In the genomic region with DNA sequence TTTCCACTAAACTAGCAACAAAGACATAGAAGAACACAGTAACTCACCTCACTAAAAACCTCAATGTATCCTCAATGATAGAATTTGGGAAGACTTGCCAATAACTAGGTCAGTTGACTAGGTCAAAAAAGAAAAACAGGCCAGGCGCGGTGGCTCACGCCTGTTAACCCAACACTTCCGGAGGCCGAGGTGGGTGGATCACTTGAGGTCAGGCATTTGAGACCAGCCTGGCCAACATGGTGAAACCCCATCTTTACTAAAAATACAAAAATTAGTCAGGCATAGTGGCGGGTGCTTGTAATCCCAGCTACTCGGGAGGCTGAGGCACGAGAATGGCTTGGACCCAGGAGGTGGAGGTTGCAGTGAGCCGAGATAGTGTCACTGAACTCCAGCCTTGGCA, we compare ENCODE assay signal across 1 cellular context.
TF ChIP-seq lines count a peak whose summit lies in the region.

No MANE protein-coding gene starts in this region.

TF ChIP-seq in GM12878, 131 proteins besides CTCF, POLR2A, EP300 and RAD21:
- TF ChIP-seq IKZF2 (IDR thresholded peaks at IDR 0.05) (peak in 1 of 2 experiments; percentile 15; a peak in 2 of 4 replicates), GATAD2B (conservative IDR thresholded peaks at IDR 0.05; ENCODE audit: low read depth) (0 out of 2 replicates have a peak, but pooled peaks have one; percentile 24), JUNB (IDR thresholded peaks at IDR 0.05) (peak; percentile 10; the same call in 1 of the 2 replicates), IKZF1 (conservative IDR thresholded peaks at IDR 0.05) (peak; percentile 35; the same call in 1 of the 2 replicates), NR2F1 (conservative IDR thresholded peaks at IDR 0.05) (peak; percentile 51; the same call in 1 of the 2 replicates), MEF2B (IDR thresholded peaks at IDR 0.05; ENCODE audit: partially characterized antibody, poor library complexity, severe bottlenecking) (peak; percentile 37), BHLHE40 (IDR thresholded peaks at IDR 0.05; ENCODE audit: borderline replicate concordance in 1 of 2, low read depth in 2 of 2, low read length in 1 of 2) (peak in 1 of 2 experiments; percentile 63; a peak in 2 of 4 replicates), ATF7 (IDR thresholded peaks at IDR 0.05; ENCODE audit: low read depth) (0 out of 2 replicates have a peak, but pooled peaks have one; percentile 11), RUNX3 (IDR thresholded peaks at IDR 0.05; ENCODE audit: low read length) (peak; percentile 53), MTA2 (IDR thresholded peaks at IDR 0.05; ENCODE audit: low read depth) (peak; percentile 47; the same call in 1 of the 2 replicates)
- TF ChIP-seq, protein P1, sequence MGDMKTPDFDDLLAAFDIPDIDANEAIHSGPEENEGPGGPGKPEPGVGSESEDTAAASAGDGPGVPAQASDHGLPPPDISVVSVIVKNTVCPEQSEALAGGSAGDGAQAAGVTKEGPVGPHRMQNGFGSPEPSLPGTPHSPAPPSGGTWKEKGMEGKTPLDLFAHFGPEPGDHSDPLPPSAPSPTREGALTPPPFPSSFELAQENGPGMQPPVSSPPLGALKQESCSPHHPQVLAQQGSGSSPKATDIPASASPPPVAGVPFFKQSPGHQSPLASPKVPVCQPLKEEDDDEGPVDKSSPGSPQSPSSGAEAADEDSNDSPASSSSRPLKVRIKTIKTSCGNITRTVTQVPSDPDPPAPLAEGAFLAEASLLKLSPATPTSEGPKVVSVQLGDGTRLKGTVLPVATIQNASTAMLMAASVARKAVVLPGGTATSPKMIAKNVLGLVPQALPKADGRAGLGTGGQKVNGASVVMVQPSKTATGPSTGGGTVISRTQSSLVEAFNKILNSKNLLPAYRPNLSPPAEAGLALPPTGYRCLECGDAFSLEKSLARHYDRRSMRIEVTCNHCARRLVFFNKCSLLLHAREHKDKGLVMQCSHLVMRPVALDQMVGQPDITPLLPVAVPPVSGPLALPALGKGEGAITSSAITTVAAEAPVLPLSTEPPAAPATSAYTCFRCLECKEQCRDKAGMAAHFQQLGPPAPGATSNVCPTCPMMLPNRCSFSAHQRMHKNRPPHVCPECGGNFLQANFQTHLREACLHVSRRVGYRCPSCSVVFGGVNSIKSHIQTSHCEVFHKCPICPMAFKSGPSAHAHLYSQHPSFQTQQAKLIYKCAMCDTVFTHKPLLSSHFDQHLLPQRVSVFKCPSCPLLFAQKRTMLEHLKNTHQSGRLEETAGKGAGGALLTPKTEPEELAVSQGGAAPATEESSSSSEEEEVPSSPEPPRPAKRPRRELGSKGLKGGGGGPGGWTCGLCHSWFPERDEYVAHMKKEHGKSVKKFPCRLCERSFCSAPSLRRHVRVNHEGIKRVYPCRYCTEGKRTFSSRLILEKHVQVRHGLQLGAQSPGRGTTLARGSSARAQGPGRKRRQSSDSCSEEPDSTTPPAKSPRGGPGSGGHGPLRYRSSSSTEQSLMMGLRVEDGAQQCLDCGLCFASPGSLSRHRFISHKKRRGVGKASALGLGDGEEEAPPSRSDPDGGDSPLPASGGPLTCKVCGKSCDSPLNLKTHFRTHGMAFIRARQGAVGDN (IDR thresholded peaks at IDR 0.05) = peak; percentile 80
- TF ChIP-seq, protein P2, sequence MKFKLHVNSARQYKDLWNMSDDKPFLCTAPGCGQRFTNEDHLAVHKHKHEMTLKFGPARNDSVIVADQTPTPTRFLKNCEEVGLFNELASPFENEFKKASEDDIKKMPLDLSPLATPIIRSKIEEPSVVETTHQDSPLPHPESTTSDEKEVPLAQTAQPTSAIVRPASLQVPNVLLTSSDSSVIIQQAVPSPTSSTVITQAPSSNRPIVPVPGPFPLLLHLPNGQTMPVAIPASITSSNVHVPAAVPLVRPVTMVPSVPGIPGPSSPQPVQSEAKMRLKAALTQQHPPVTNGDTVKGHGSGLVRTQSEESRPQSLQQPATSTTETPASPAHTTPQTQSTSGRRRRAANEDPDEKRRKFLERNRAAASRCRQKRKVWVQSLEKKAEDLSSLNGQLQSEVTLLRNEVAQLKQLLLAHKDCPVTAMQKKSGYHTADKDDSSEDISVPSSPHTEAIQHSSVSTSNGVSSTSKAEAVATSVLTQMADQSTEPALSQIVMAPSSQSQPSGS (IDR thresholded peaks at IDR 0.05; ENCODE audit: low read length) = peak; percentile 35; the same call in 1 of the 2 replicates
- TF ChIP-seq, protein P3, sequence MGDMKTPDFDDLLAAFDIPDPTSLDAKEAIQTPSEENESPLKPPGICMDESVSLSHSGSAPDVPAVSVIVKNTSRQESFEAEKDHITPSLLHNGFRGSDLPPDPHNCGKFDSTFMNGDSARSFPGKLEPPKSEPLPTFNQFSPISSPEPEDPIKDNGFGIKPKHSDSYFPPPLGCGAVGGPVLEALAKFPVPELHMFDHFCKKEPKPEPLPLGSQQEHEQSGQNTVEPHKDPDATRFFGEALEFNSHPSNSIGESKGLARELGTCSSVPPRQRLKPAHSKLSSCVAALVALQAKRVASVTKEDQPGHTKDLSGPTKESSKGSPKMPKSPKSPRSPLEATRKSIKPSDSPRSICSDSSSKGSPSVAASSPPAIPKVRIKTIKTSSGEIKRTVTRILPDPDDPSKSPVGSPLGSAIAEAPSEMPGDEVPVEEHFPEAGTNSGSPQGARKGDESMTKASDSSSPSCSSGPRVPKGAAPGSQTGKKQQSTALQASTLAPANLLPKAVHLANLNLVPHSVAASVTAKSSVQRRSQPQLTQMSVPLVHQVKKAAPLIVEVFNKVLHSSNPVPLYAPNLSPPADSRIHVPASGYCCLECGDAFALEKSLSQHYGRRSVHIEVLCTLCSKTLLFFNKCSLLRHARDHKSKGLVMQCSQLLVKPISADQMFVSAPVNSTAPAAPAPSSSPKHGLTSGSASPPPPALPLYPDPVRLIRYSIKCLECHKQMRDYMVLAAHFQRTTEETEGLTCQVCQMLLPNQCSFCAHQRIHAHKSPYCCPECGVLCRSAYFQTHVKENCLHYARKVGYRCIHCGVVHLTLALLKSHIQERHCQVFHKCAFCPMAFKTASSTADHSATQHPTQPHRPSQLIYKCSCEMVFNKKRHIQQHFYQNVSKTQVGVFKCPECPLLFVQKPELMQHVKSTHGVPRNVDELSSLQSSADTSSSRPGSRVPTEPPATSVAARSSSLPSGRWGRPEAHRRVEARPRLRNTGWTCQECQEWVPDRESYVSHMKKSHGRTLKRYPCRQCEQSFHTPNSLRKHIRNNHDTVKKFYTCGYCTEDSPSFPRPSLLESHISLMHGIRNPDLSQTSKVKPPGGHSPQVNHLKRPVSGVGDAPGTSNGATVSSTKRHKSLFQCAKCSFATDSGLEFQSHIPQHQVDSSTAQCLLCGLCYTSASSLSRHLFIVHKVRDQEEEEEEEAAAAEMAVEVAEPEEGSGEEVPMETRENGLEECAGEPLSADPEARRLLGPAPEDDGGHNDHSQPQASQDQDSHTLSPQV (IDR thresholded peaks at IDR 0.05) = 0 out of 2 replicates have a peak, but pooled peaks have one; percentile 11
- TF ChIP-seq, protein P4, sequence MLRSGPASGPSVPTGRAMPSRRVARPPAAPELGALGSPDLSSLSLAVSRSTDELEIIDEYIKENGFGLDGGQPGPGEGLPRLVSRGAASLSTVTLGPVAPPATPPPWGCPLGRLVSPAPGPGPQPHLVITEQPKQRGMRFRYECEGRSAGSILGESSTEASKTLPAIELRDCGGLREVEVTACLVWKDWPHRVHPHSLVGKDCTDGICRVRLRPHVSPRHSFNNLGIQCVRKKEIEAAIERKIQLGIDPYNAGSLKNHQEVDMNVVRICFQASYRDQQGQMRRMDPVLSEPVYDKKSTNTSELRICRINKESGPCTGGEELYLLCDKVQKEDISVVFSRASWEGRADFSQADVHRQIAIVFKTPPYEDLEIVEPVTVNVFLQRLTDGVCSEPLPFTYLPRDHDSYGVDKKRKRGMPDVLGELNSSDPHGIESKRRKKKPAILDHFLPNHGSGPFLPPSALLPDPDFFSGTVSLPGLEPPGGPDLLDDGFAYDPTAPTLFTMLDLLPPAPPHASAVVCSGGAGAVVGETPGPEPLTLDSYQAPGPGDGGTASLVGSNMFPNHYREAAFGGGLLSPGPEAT (IDR thresholded peaks at IDR 0.05; ENCODE audit: low read depth) = peak; percentile 21; the same call in 1 of the 2 replicates
